Comparison of ENCODE assay signal across 10 cellular contexts in genomic region chr16:76577003-76577402, GRCh38.
DNase-seq lines count a peak whose midpoint lies in the region; ATAC-seq and TF ChIP-seq lines count a peak whose summit lies in the region.
"Had no signal": no experiment of that assay in that cellular context is flagged by ENCODE, and none has a peak within 500 bp of the region (broad histone marks: within the 10 kb centered on the region; RNA-seq: fewer than 3 reads in every experiment).

No MANE protein-coding gene starts in this region.

- no peaks in the 10 kb centered on the region for H3K4me1 Mint-ChIP-seq in WTC11
- H3K4me1 Mint-ChIP-seq in CD4-positive, alpha-beta T cell (ENCODE audit: low read depth) = no peaks in the 10 kb centered on the region

- H3K9me3 Mint-ChIP-seq in WTC11 = peaks cover 38% of the 10 kb centered on the region
- peaks cover 4% of the 10 kb centered on the region for H3K9me3 Mint-ChIP-seq in CD4-positive, alpha-beta T cell

- DNase-seq in GM13976 (ENCODE audit: low spot score) (peak; percentile 46), HuH-7 (ENCODE audit: low spot score) (peak; percentile 13), WTC11 (ENCODE audit: low spot score) (no peak), hepatic stellate cell (ENCODE audit: low spot score) (no peak)
- no peak for DNase-seq in CD4-positive, alpha-beta T cell
- no peak for DNase-seq in activated effector memory CD4-positive, alpha-beta T cell treated with Interleukin-2 at 50 U/mL for 16 hours
- DNase-seq: activated CD4-positive, alpha-beta T cell treated with anti-CD3 and anti-CD28 coated beads, Interleukin-2, amount 50 U/mL, for 48 hours; NCI-H2227 treated with DMSO at 0.1 percent for 48 hours had no signal

- intact Hi-C loops in CD4-positive, alpha-beta T cell (cut with DNase I, micrococcal nuclease) = no loop called here

- in situ Hi-C loops in GM13976 (cut with MboI; ENCODE audit: low sequenced_read_pairs, unreplicated experiment) = no loop called here

- H3K27me3 ChIP-seq in CD4-positive, alpha-beta T cell (ENCODE audit: control insufficient read depth, insufficient read depth, low read length) = no peaks in the 10 kb centered on the region

- CTCF ChIA-PET in WTC11 (lab: Charles Lee) = no interaction called here
- CTCF ChIA-PET in CD4-positive, alpha-beta T cell (lab: Charles Lee) = no interaction called here

- H3K27ac Mint-ChIP-seq in WTC11 = no peak overlapping the region
- H3K27ac Mint-ChIP-seq in CD4-positive, alpha-beta T cell = no peak overlapping the region

- no peak for TF ChIP-seq CTCF in GM13976 (IDR thresholded peaks at IDR 0.05; ENCODE audit: borderline replicate concordance, control extremely low read depth, extremely low read depth, insufficient read depth, missing control alignments)
- TF ChIP-seq CTCF in WTC11 (IDR thresholded peaks at IDR 0.05) = no peak
- no peak for TF ChIP-seq CTCF in CD4-positive, alpha-beta T cell (IDR thresholded peaks at IDR 0.05)

- H3K4me3 Mint-ChIP-seq in WTC11 = no peak overlapping the region
- H3K4me3 Mint-ChIP-seq in CD4-positive, alpha-beta T cell = no peak overlapping the region

- peaks cover 26% of the 10 kb centered on the region for H3K36me3 Mint-ChIP-seq in WTC11
- H3K36me3 Mint-ChIP-seq in CD4-positive, alpha-beta T cell (ENCODE audit: low read depth) = no peaks in the 10 kb centered on the region

- no peak overlapping the region for H3K27ac ChIP-seq in CD4-positive, alpha-beta T cell (ENCODE audit: low read depth, low read length)

- POLR2A ChIA-PET in WTC11 (lab: Charles Lee) = no interaction called here
- POLR2A ChIA-PET in CD4-positive, alpha-beta T cell (lab: Charles Lee) = no interaction called here

- ATAC-seq in GM19438 (IDR thresholded peaks at IDR 0.05; ENCODE audit: low read depth, unreplicated experiment) (peak; percentile 82), HG02852 (IDR thresholded peaks at IDR 0.05; ENCODE audit: unreplicated experiment) (peak; percentile 86), WTC11 (no peak)
- no peak for ATAC-seq in CD4-positive, alpha-beta T cell (ENCODE audit: poor library complexity)

- H3K27me3 Mint-ChIP-seq in WTC11 (ENCODE audit: low read depth) = no peaks in the 10 kb centered on the region; the same call in 1 of the 2 replicates
- H3K27me3 Mint-ChIP-seq in CD4-positive, alpha-beta T cell = peaks cover 2% of the 10 kb centered on the region

- no peaks in the 10 kb centered on the region for H3K9me3 ChIP-seq in CD4-positive, alpha-beta T cell (ENCODE audit: control insufficient read depth, low read length)

TF ChIP-seq in WTC11, 78 proteins besides CTCF, POLR2A, EP300 and RAD21 (continues in another document):
- TF ChIP-seq RORB (CRISPR knock-in tag; IDR thresholded peaks at IDR 0.05) (no peak), USF2 (CRISPR knock-in tag; IDR thresholded peaks at IDR 0.05) (no peak), ZNF425 (CRISPR knock-in tag; conservative IDR thresholded peaks at IDR 0.05) (no peak), ZNF263 (CRISPR knock-in tag; IDR thresholded peaks at IDR 0.05; ENCODE audit: low read depth) (no peak), JUN (CRISPR knock-in tag; IDR thresholded peaks at IDR 0.05) (no peak), ETV6 (CRISPR knock-in tag; IDR thresholded peaks at IDR 0.05) (no peak), ZNF219 (CRISPR knock-in tag; IDR thresholded peaks at IDR 0.05; ENCODE audit: borderline replicate concordance) (no peak), E2F4 (CRISPR knock-in tag; IDR thresholded peaks at IDR 0.05; ENCODE audit: borderline replicate concordance, low read depth) (no peak), ESRRA (CRISPR knock-in tag; IDR thresholded peaks at IDR 0.05; ENCODE audit: borderline replicate concordance) (no peak), SMAD4 (CRISPR knock-in tag; IDR thresholded peaks at IDR 0.05) (no peak), ZNF532 (CRISPR knock-in tag; IDR thresholded peaks at IDR 0.05; ENCODE audit: borderline replicate concordance) (no peak), ZMAT4 (CRISPR knock-in tag; IDR thresholded peaks at IDR 0.05) (no peak)

Comparison
In these comparisons a context has a peak if more than half of its experiments do, and no peak if none do; other contexts are left out.
1. DNase-seq: peak in GM13976 (single experiment) and HuH-7 (single experiment); none in WTC11 (single experiment), CD4-positive, alpha-beta T cell (0 of 10), activated effector memory CD4-positive, alpha-beta T cell treated with Interleukin-2 at 50 U/mL for 16 hours (single experiment) and hepatic stellate cell (single experiment).
2. ATAC-seq: peak in GM19438 (single experiment) and HG02852 (single experiment); none in WTC11 (single experiment) and CD4-positive, alpha-beta T cell (single experiment).